ENCODE assay signal across 8 cellular contexts in genomic region chr7:98240961-98241673, GRCh38. TPM values are rescaled to one million over a fixed set of nuclear protein-coding genes. Genes with fewer than 3 reads are reported as not detected.
DNase-seq lines count a peak whose midpoint lies in the region; ATAC-seq, FAIRE-seq and TF ChIP-seq lines count a peak whose summit lies in the region.

No MANE protein-coding gene starts in this region.

- H3K9ac ChIP-seq in astrocyte (ENCODE audit: low read length) (peak overlapping the region; percentile 23), keratinocyte (ENCODE audit: control insufficient read depth, extremely low read depth, insufficient read depth, low read length) (no peak overlapping the region)

- H3K27ac ChIP-seq in C4-2B: no peak overlapping the region
- H3K27ac ChIP-seq in astrocyte (ENCODE audit: low read depth, low read length): no peak overlapping the region
- no peak overlapping the region for H3K27ac ChIP-seq in keratinocyte (ENCODE audit: control insufficient read depth, insufficient read depth, low read length)

- H3K27me3 Mint-ChIP-seq in astrocyte (ENCODE audit: low read depth, unreplicated experiment): no peaks in the 10 kb centered on the region

- no peaks in the 10 kb centered on the region for H4K20me1 ChIP-seq in astrocyte (ENCODE audit: insufficient read depth, low read length)
- H4K20me1 ChIP-seq in keratinocyte (ENCODE audit: control insufficient read depth, extremely low read depth, insufficient read depth, low read length): no peaks in the 10 kb centered on the region

- H3K9me1 ChIP-seq in keratinocyte (ENCODE audit: control insufficient read depth, extremely low read depth, insufficient read depth, low read length): no peaks in the 10 kb centered on the region

- H3K36me3 ChIP-seq in astrocyte (ENCODE audit: insufficient read depth, low read length) (no peaks in the 10 kb centered on the region), keratinocyte (ENCODE audit: control insufficient read depth in 2 of 2, extremely low read depth in 1 of 2, insufficient read depth in 2 of 2, low read length in 2 of 2) (peaks cover 7% of the 10 kb centered on the region in 2 experiments)

- H3K4me3 ChIP-seq in astrocyte (ENCODE audit: insufficient read depth, low read depth, low read length): no peak overlapping the region
- H3K4me3 ChIP-seq in keratinocyte (ENCODE audit: control insufficient read depth in 2 of 3, extremely low read depth in 1 of 3, insufficient read depth in 2 of 3, low read depth in 1 of 3, low read length in 3 of 3): no peak overlapping the region

- H3K79me2 ChIP-seq in astrocyte (ENCODE audit: insufficient read depth, low read length) (no peaks in the 10 kb centered on the region), keratinocyte (ENCODE audit: control insufficient read depth, insufficient read depth, low read length) (no peaks in the 10 kb centered on the region)

- no peak for FAIRE-seq in astrocyte (lab: Jason Lieb, UNC)
- no peak for FAIRE-seq in keratinocyte (lab: Jason Lieb, UNC)

- peaks cover 3% of the 10 kb centered on the region for H3K9me3 Mint-ChIP-seq in astrocyte (ENCODE audit: unreplicated experiment)

- DNase-seq in NAMALWA (ENCODE audit: low spot score) (peak; percentile 69), astrocyte (ENCODE audit: low read depth) (no peak), keratinocyte (ENCODE audit: low read depth, low spot score) (no peak), superior temporal gyrus (ENCODE audit: extremely low spot score) (peak; percentile 45), KG1 (lab: John Stamatoyannopoulos, UW) (no peak)
- no peak for DNase-seq in activated CD4-positive, CD25-positive, alpha-beta regulatory T cell (lab: John Stamatoyannopoulos, UW)

- dilution Hi-C loops in keratinocyte (cut with MboI; ENCODE audit: extremely low pct_ligation_motif_present, low sequenced_read_pairs): no loop called here

- H3K4me2 ChIP-seq in astrocyte (ENCODE audit: low read length) (no peak overlapping the region), keratinocyte (ENCODE audit: control insufficient read depth, extremely low read depth, insufficient read depth, low read depth, low read length) (no peak overlapping the region)

- peak; percentile 88 for ATAC-seq in GM18868 (IDR thresholded peaks at IDR 0.05; ENCODE audit: unreplicated experiment)

- peaks cover 10% of the 10 kb centered on the region for H3K4me1 ChIP-seq in astrocyte (ENCODE audit: insufficient read depth, low read length)
- no peaks in the 10 kb centered on the region for H3K4me1 ChIP-seq in keratinocyte (ENCODE audit: control insufficient read depth, extremely low read depth, insufficient read depth, low read length)

- TF ChIP-seq CTCF in C4-2B (conservative IDR thresholded peaks at IDR 0.05) (peak; percentile 97), astrocyte (IDR thresholded peaks at IDR 0.05; ENCODE audit: insufficient read depth, low read depth, low read length) (peak; percentile 62), keratinocyte (optimal IDR thresholded peaks at IDR 0.05 in 1 of 3, IDR thresholded peaks at IDR 0.05 in 1 of 3, conservative IDR thresholded peaks at IDR 0.05 in 1 of 3; ENCODE audit: extremely low read depth in 1 of 3, insufficient read depth in 2 of 3, low read length in 3 of 3) (peak; percentile 56 to 75 (median 73))

- H2AFZ ChIP-seq in astrocyte (ENCODE audit: low read depth, low read length): no peak overlapping the region
- no peak overlapping the region for H2AFZ ChIP-seq in keratinocyte (ENCODE audit: control insufficient read depth, low read length)

- no peaks in the 10 kb centered on the region for H3K27me3 ChIP-seq in astrocyte (ENCODE audit: insufficient read depth, low read length)
- no peaks in the 10 kb centered on the region for H3K27me3 ChIP-seq in keratinocyte (ENCODE audit: control insufficient read depth, extremely low read depth, insufficient read depth, low read length)

- H3K36me3 Mint-ChIP-seq in astrocyte (ENCODE audit: low read depth, unreplicated experiment): peaks cover 31% of the 10 kb centered on the region

- peak overlapping the region; percentile 45 for H3K4me3 Mint-ChIP-seq in astrocyte (ENCODE audit: unreplicated experiment)

- H3K27ac Mint-ChIP-seq in astrocyte (ENCODE audit: unreplicated experiment): peak overlapping the region; percentile 72

- H3K9me3 ChIP-seq in astrocyte (ENCODE audit: insufficient read depth, low read depth, low read length) (no peaks in the 10 kb centered on the region), keratinocyte (ENCODE audit: control insufficient read depth, low read depth, low read length) (no peaks in the 10 kb centered on the region)

- peaks cover 16% of the 10 kb centered on the region for H3K4me1 Mint-ChIP-seq in astrocyte (ENCODE audit: low read depth, unreplicated experiment)

RNA-seq across cellular contexts. Expression of gene TECPR1, which starts 10.9 kb away (rescaled TPM):
- total RNA-seq in astrocyte: 23.9 and 30.4 TPM in 2 replicates
- polyA plus RNA-seq in keratinocyte: 1.5 to 3.7 TPM (median 2.4 TPM) in 3 replicates
- 7.4 TPM for polyA plus RNA-seq in keratinocyte (2011; ENCODE audit: low read depth)
- polyA plus RNA-seq in keratinocyte (2011; cell fraction: cytosol; rRNA removed): 1.3 and 2.9 TPM in 2 replicates
- 6.6 and 10.0 TPM in 2 replicates for polyA plus RNA-seq in keratinocyte (2011; cell fraction: nucleus; rRNA removed)
- polyA plus RNA-seq in keratinocyte (2012; ENCODE audit: low replicate concordance): 4.7 and 6.3 TPM in 2 replicates
- polyA minus RNA-seq in keratinocyte: 2.4 to 11.8 TPM (median 5.0 TPM) in 3 replicates
- polyA minus RNA-seq in keratinocyte (2011; cell fraction: cytosol; rRNA and poly(A)+ RNA removed): 9.0 TPM
- polyA minus RNA-seq in keratinocyte (2011; cell fraction: nucleus; rRNA and poly(A)+ RNA removed): 7.8 and 8.5 TPM in 2 replicates

RNA-seq across cellular contexts. Expression of gene BHLHA15, which starts 29.9 kb away (rescaled TPM):
- total RNA-seq in astrocyte: 0.57 and 1.2 TPM in 2 replicates
- polyA plus RNA-seq in keratinocyte: not detected in 3 replicates
- polyA plus RNA-seq in keratinocyte (2011; ENCODE audit: low read depth): not detected
- not detected in 2 replicates for polyA plus RNA-seq in keratinocyte (2011; cell fraction: cytosol; rRNA removed)
- not detected in 2 replicates for polyA plus RNA-seq in keratinocyte (2011; cell fraction: nucleus; rRNA removed)
- polyA plus RNA-seq in keratinocyte (2012; ENCODE audit: low replicate concordance): 0.17 TPM in 1 of 2 replicates, not detected in the other
- not detected in 3 replicates for polyA minus RNA-seq in keratinocyte
- polyA minus RNA-seq in keratinocyte (2011; cell fraction: cytosol; rRNA and poly(A)+ RNA removed): not detected
- not detected in 2 replicates for polyA minus RNA-seq in keratinocyte (2011; cell fraction: nucleus; rRNA and poly(A)+ RNA removed)

RNA-seq across cellular contexts. Expression of gene BRI3, which starts 40.4 kb away (rescaled TPM):
- total RNA-seq in astrocyte: 182 and 195 TPM in 2 replicates
- 95.6 to 133 TPM (median 121 TPM) in 3 replicates for polyA plus RNA-seq in keratinocyte
- polyA plus RNA-seq in keratinocyte (2011; ENCODE audit: low read depth): 50.8 TPM
- 177 and 183 TPM in 2 replicates for polyA plus RNA-seq in keratinocyte (2011; cell fraction: cytosol; rRNA removed)
- polyA plus RNA-seq in keratinocyte (2011; cell fraction: nucleus; rRNA removed): 50.9 and 52.2 TPM in 2 replicates
- polyA plus RNA-seq in keratinocyte (2012; ENCODE audit: low replicate concordance): 138 and 210 TPM in 2 replicates
- polyA minus RNA-seq in keratinocyte: 62.0 to 92.3 TPM (median 86.3 TPM) in 3 replicates
- polyA minus RNA-seq in keratinocyte (2011; cell fraction: cytosol; rRNA and poly(A)+ RNA removed): 107 TPM
- 23.4 and 25.8 TPM in 2 replicates for polyA minus RNA-seq in keratinocyte (2011; cell fraction: nucleus; rRNA and poly(A)+ RNA removed)

Comparison
In these comparisons a context has a peak if more than half of its experiments do, and no peak if none do; other contexts are left out.
1. DNase-seq: peak in NAMALWA (single experiment) and superior temporal gyrus (single experiment); none in astrocyte (single experiment), keratinocyte (single experiment), activated CD4-positive, CD25-positive, alpha-beta regulatory T cell (0 of 4) and KG1 (single experiment).
2. Peak in every context shown above with its lines, with median percentiles within 50 percentile points of each other: CTCF ChIP-seq.